ENCODE assay signal across 10 cellular contexts in genomic region chr6:109349419-109349987, GRCh38. TPM values are rescaled to one million over a fixed set of nuclear protein-coding genes. Genes with fewer than 3 reads are reported as not detected.
A peak's percentile ranks its signal among the peaks of the same experiment; 100 is the strongest.
DNase-seq lines count a peak whose midpoint lies in the region; ATAC-seq lines count a peak whose summit lies in the region.
"Had no signal": no experiment of that assay in that cellular context is flagged by ENCODE, and none has a peak within 500 bp of the region (broad histone marks: within the 10 kb centered on the region; RNA-seq: fewer than 3 reads in every experiment).

No MANE protein-coding gene starts in this region.

- H3K27ac Mint-ChIP-seq in naive thymus-derived CD4-positive, alpha-beta T cell: peak overlapping the region in 4 of 9 donors; percentile 6 to 32 (median 18)

- peak; percentile 69 for DNase-seq in DMS53 treated with DMSO at 0.1 percent for 48 hours (lab: John Stamatoyannopoulos, UW; ENCODE audit: unreplicated experiment)
- DNase-seq in NCI-H345 (lab: John Stamatoyannopoulos, UW): peak; percentile 82
- peak; percentile 25 to 70 for DNase-seq in dermis microvascular lymphatic vessel endothelial cell (ENCODE audit: low read depth in 2 of 2)
- no peak for DNase-seq in naive thymus-derived CD4-positive, alpha-beta T cell
- DNase-seq in MV-4-11 (lab: John Stamatoyannopoulos, UW): no peak
- DNase-seq in cerebellar nuclear complex (lab: John Stamatoyannopoulos, UW): no peak
- no peak for DNase-seq in cortex of kidney (lab: John Stamatoyannopoulos, UW)
- DNase-seq: NCI-H526 treated with DMSO at 0.1 percent for 48 hours; stimulated activated CD4-positive, alpha-beta T cell treated with anti-CD3 and anti-CD28 coated beads, Interleukin-2, amount 100 ng/mL, for 48 hours had no signal

- H3K27me3 Mint-ChIP-seq in naive thymus-derived CD4-positive, alpha-beta T cell: no peaks in the 10 kb centered on the region

- H3K27ac ChIP-seq in naive thymus-derived CD4-positive, alpha-beta T cell (ENCODE audit: low read depth, low read length): no peak overlapping the region

- H3K9me3 Mint-ChIP-seq in naive thymus-derived CD4-positive, alpha-beta T cell: no peaks in the 10 kb centered on the region

- no peaks in the 10 kb centered on the region for H3K27me3 ChIP-seq in naive thymus-derived CD4-positive, alpha-beta T cell (ENCODE audit: control insufficient read depth in 2 of 2, insufficient read depth in 2 of 2, low read length in 2 of 2)

- no peak overlapping the region for H3K4me3 Mint-ChIP-seq in naive thymus-derived CD4-positive, alpha-beta T cell

- POLR2A ChIA-PET in naive thymus-derived CD4-positive, alpha-beta T cell (lab: Charles Lee): no interaction called here

- no peaks in the 10 kb centered on the region for H3K4me1 ChIP-seq in naive thymus-derived CD4-positive, alpha-beta T cell (ENCODE audit: control insufficient read depth in 2 of 2, insufficient read depth in 2 of 2, low read length in 2 of 2)

- peak; percentile 53 for ATAC-seq in naive thymus-derived CD4-positive, alpha-beta T cell
- ATAC-seq in HG03469 (IDR thresholded peaks at IDR 0.05; ENCODE audit: unreplicated experiment): no peak

- CTCF ChIA-PET in naive thymus-derived CD4-positive, alpha-beta T cell (lab: Charles Lee): interaction anchor here (0.9 kb wide), 1 partner anchor 12 kb away, joined by 3 read pairs; no protein-coding TSS in a partner anchor

- no peaks in the 10 kb centered on the region for H3K36me3 ChIP-seq in naive thymus-derived CD4-positive, alpha-beta T cell (ENCODE audit: control insufficient read depth in 2 of 3, insufficient read depth in 3 of 3, low read length in 3 of 3)

- H3K36me3 Mint-ChIP-seq in naive thymus-derived CD4-positive, alpha-beta T cell: peaks cover 0 to 26% (median 20%) of the 10 kb centered on the region in 5 donors

- H3K9me3 ChIP-seq in naive thymus-derived CD4-positive, alpha-beta T cell (ENCODE audit: control insufficient read depth in 2 of 3, low read length in 3 of 3): no peaks in the 10 kb centered on the region

- no peak overlapping the region for H3K4me3 ChIP-seq in naive thymus-derived CD4-positive, alpha-beta T cell (ENCODE audit: low read length)

- peaks cover 14 to 26% (median 18%) of the 10 kb centered on the region in 7 donors for H3K4me1 Mint-ChIP-seq in naive thymus-derived CD4-positive, alpha-beta T cell

- intact Hi-C loops in naive thymus-derived CD4-positive, alpha-beta T cell (cut with micrococcal nuclease): no loop called here

RNA-seq across cellular contexts. Expression of gene CD164, which starts 32.8 kb away (rescaled TPM):
- total RNA-seq in dermis microvascular lymphatic vessel endothelial cell: 122 and 135 TPM in 2 replicates
- 100 to 1,000 TPM; 149 to 275 (median 206) TPM for total RNA-seq in naive thymus-derived CD4-positive, alpha-beta T cell
- 100 to 1,000 TPM; 164 to 252 TPM for polyA plus RNA-seq in naive thymus-derived CD4-positive, alpha-beta T cell

Comparison
In these comparisons a context has a peak if more than half of its experiments do, and no peak if none do; other contexts are left out.
1. DNase-seq: peak in DMS53 treated with DMSO at 0.1 percent for 48 hours (single experiment), NCI-H345 (single experiment) and dermis microvascular lymphatic vessel endothelial cell (2 of 2); none in naive thymus-derived CD4-positive, alpha-beta T cell (0 of 9), MV-4-11 (single experiment), cerebellar nuclear complex (0 of 2) and cortex of kidney (single experiment).